ENCODE assay signal across 15 cellular contexts in genomic region chr1:208089971-208090755, GRCh38.
DNase-seq lines count a peak whose midpoint lies in the region; ATAC-seq and TF ChIP-seq lines count a peak whose summit lies in the region.
"Had no signal": no experiment of that assay in that cellular context is flagged by ENCODE, and none has a peak within 500 bp of the region (broad histone marks: within the 10 kb centered on the region; RNA-seq: fewer than 3 reads in every experiment).

No MANE protein-coding gene starts in this region.

- no peak overlapping the region for H3K4me3 ChIP-seq in right atrium auricular region
- H3K4me3 ChIP-seq in coronary artery: no peak overlapping the region
- no peak overlapping the region for H3K4me3 ChIP-seq in vagina

- peak; percentile 73 for ATAC-seq in Right ventricle myocardium superior (ENCODE audit: poor library complexity)

- H3K27me3 Mint-ChIP-seq in mesothelial cell of epicardium (ENCODE audit: low read depth): peaks cover 5% of the 10 kb centered on the region
- H3K27me3 Mint-ChIP-seq: naive B cell had no signal

- H3K36me3 ChIP-seq in right atrium auricular region (peaks cover 16% of the 10 kb centered on the region), vagina (no peaks in the 10 kb centered on the region)

- H3K9me3 Mint-ChIP-seq in mesothelial cell of epicardium: peaks cover 3% of the 10 kb centered on the region
- H3K9me3 Mint-ChIP-seq: naive B cell had no signal

- H3K4me3 Mint-ChIP-seq in mesothelial cell of epicardium: no peak overlapping the region
- H3K4me3 Mint-ChIP-seq: naive B cell had no signal

- TF ChIP-seq CTCF in right atrium auricular region (IDR thresholded peaks at IDR 0.05) (no peak), coronary artery (IDR thresholded peaks at IDR 0.05) (no peak), mesothelial cell of epicardium (IDR thresholded peaks at IDR 0.05; ENCODE audit: unreplicated experiment) (no peak), vagina (IDR thresholded peaks at IDR 0.05) (no peak), GM13976 (IDR thresholded peaks at IDR 0.05; ENCODE audit: borderline replicate concordance, control extremely low read depth, extremely low read depth, insufficient read depth, missing control alignments) (no peak)

- intact Hi-C loops in Right ventricle myocardium superior (cut with DNase I): loop anchor here (5.0 kb wide), 1 partner anchor 68 kb away; no protein-coding TSS in a partner anchor
- intact Hi-C loops in vagina (cut with DNase I): loop anchor here (5.0 to 10.0 kb wide), 2 partner anchors 65 to 152 kb away; partner anchors contain the start of gene PLXNA2

- peaks cover 27% of the 10 kb centered on the region for H3K4me1 Mint-ChIP-seq in mesothelial cell of epicardium

- H3K36me3 Mint-ChIP-seq in mesothelial cell of epicardium: peaks cover 10% of the 10 kb centered on the region
- H3K36me3 Mint-ChIP-seq: naive B cell had no signal

- DNase-seq in Right ventricle myocardium superior (peak; percentile 70), right atrium auricular region (ENCODE audit: low spot score) (no peak), coronary artery (ENCODE audit: low spot score) (no peak), mesothelial cell of epicardium (ENCODE audit: low spot score in 2 of 2, unreplicated experiment in 2 of 2) (no peak), vagina (ENCODE audit: extremely low spot score in 2 of 2) (no peak), GM13976 (ENCODE audit: low spot score) (no peak), NCI-H226 (no peak), HUDEP-2 (lab: John Stamatoyannopoulos, UW; ENCODE audit: unreplicated experiment in 76 of 76) (no peak)
- DNase-seq: activated CD4-positive, alpha-beta T cell treated with anti-CD3 and anti-CD28 coated beads for 4 hours; activated naive CD4-positive, alpha-beta T cell treated with Interleukin-2 at 50 U/mL for 16 hours; DND-41; effector memory CD4-positive, alpha-beta T cell; KG1; naive B cell; NCI-H524 had no signal

- no peaks in the 10 kb centered on the region for H3K9me3 ChIP-seq in right atrium auricular region
- no peaks in the 10 kb centered on the region for H3K9me3 ChIP-seq in vagina

- H3K27me3 ChIP-seq in right atrium auricular region: no peaks in the 10 kb centered on the region
- H3K27me3 ChIP-seq in vagina: no peaks in the 10 kb centered on the region

- peak overlapping the region; percentile 63 for H3K27ac Mint-ChIP-seq in mesothelial cell of epicardium
- H3K27ac Mint-ChIP-seq: naive B cell had no signal

- no peak for TF ChIP-seq POLR2A in vagina (IDR thresholded peaks at IDR 0.05)

- in situ Hi-C loops in GM13976 (cut with MboI; ENCODE audit: low sequenced_read_pairs, unreplicated experiment): no loop called here

- peaks cover 0 to 25% of the 10 kb centered on the region in 2 donors for H3K4me1 ChIP-seq in right atrium auricular region
- H3K4me1 ChIP-seq in vagina: peaks cover 31% of the 10 kb centered on the region

- H3K27ac ChIP-seq in right atrium auricular region (peak overlapping the region in 1 of 2 donors; percentile 15), coronary artery (peak overlapping the region; percentile 6 to 40), vagina (peak overlapping the region; percentile 61)
